In genomic region chr12:123231931-123232330, GRCh38 we compare ENCODE assay signal across 8 cellular contexts. TPM values are rescaled to one million over a fixed set of nuclear protein-coding genes. Genes with fewer than 3 reads are reported as not detected.
DNase-seq lines count a peak whose midpoint lies in the region; ATAC-seq and TF ChIP-seq lines count a peak whose summit lies in the region.

No MANE protein-coding gene starts in this region.

- H3K4me1 ChIP-seq in ACC112 (ENCODE audit: control insufficient read depth, insufficient read depth, low read length, unreplicated experiment), result peaks cover 21% of the 10 kb centered on the region
- no peaks in the 10 kb centered on the region; the same call in 1 of the 2 replicates for H3K4me1 ChIP-seq in H9 (ENCODE audit: insufficient read depth, low read length)

- peak overlapping the region; percentile 90 for H2AFZ ChIP-seq in ACC112 (ENCODE audit: low read length, unreplicated experiment)
- no peak overlapping the region for H2AFZ ChIP-seq in H9 (ENCODE audit: low read length)

- H4K91ac ChIP-seq in H9 (ENCODE audit: insufficient read length, low read depth, low read length), result no peak overlapping the region

- no peak overlapping the region for H3K4ac ChIP-seq in H9 (ENCODE audit: low read depth, low read length)

- H3T11ph ChIP-seq in H9 (ENCODE audit: low read length), result no peak overlapping the region

- DNase-seq in H9, result no peak
- no peak for DNase-seq in astrocyte of the spinal cord (ENCODE audit: low read depth, low spot score)
- DNase-seq in memory B cell (ENCODE audit: low spot score in 2 of 2), result no peak
- no peak for DNase-seq in GM19238 (ENCODE audit: insufficient read length, low spot score)
- no peak for DNase-seq in stimulated activated CD4-positive, alpha-beta T cell treated with anti-CD3 and anti-CD28 coated beads, Interleukin-1b, Interleukin-23, amount 100 ng/mL, for 48 hours

- H3K79me2 ChIP-seq in ACC112 (ENCODE audit: control insufficient read depth, insufficient read depth, low read length, unreplicated experiment), result peaks cover 58% of the 10 kb centered on the region
- H3K79me2 ChIP-seq in H9 (ENCODE audit: insufficient read depth, low read length), result peaks cover 2% of the 10 kb centered on the region; the same call in 1 of the 2 replicates

- H3K4me3 Mint-ChIP-seq in H9, result peak overlapping the region; percentile 96 to 99
- H3K4me3 Mint-ChIP-seq in memory B cell, result peak overlapping the region; percentile 96

- in situ Hi-C loops in astrocyte of the spinal cord (cut with HindIII; ENCODE audit: low sequenced_read_pairs), result no loop called here

- H3K9me3 ChIP-seq in H9 (ENCODE audit: control insufficient read depth, low read depth, low read length), result no peaks in the 10 kb centered on the region

- H3K4me1 Mint-ChIP-seq in H9, result peaks cover 16 to 23% of the 10 kb centered on the region in 2 experiments
- H3K4me1 Mint-ChIP-seq in memory B cell, result peaks cover 25% of the 10 kb centered on the region

- H2BK12ac ChIP-seq in H9 (ENCODE audit: insufficient read length, low read depth, low read length), result no peak overlapping the region

- no peak overlapping the region for H2BK5ac ChIP-seq in H9 (ENCODE audit: insufficient read length, low read length)

- H2BK120ac ChIP-seq in H9 (ENCODE audit: low read depth, low read length, poor library complexity, severe bottlenecking), result no peak overlapping the region

- no peak overlapping the region for H2BK15ac ChIP-seq in H9 (ENCODE audit: low read depth, low read length)

- no peak overlapping the region for H4K8ac ChIP-seq in H9 (replicated peaks; ENCODE audit: insufficient read length, low read depth, low read length)

- H3K36me3 Mint-ChIP-seq in H9 (ENCODE audit: insufficient read depth in 1 of 3, low read depth in 3 of 3) (peaks cover 3 to 32% (median 23%) of the 10 kb centered on the region in 3 experiments; a peak in 5 of 7 replicates), memory B cell (peaks cover 3% of the 10 kb centered on the region)

- ATAC-seq in memory B cell (ENCODE audit: low read depth) (no peak), HG02852 (IDR thresholded peaks at IDR 0.05; ENCODE audit: unreplicated experiment) (no peak), HG03139 (IDR thresholded peaks at IDR 0.05; ENCODE audit: unreplicated experiment) (no peak)

- H4K20me1 ChIP-seq in H9 (ENCODE audit: control insufficient read depth, insufficient read depth, insufficient read length), result no peaks in the 10 kb centered on the region

- H3K27ac Mint-ChIP-seq in H9 (peak overlapping the region; percentile 73 to 95 (median 76); a peak in 6 of 7 replicates), memory B cell (peak overlapping the region; percentile 93)

- H3K23ac ChIP-seq in H9 (ENCODE audit: insufficient read length, low read depth, low read length), result no peak overlapping the region

- H4K5ac ChIP-seq in H9 (ENCODE audit: insufficient read length, low read depth, low read length), result no peak overlapping the region

- no peaks in the 10 kb centered on the region for H3K36me3 ChIP-seq in ACC112 (ENCODE audit: insufficient read depth, low read length)

- no peaks in the 10 kb centered on the region for H3K27me3 ChIP-seq in ACC112 (ENCODE audit: insufficient read depth, low read length)
- H3K27me3 ChIP-seq in H9 (ENCODE audit: insufficient read depth, low read length), result no peaks in the 10 kb centered on the region

- H3K4me3 ChIP-seq in ACC112 (ENCODE audit: low read depth, low read length) (peak overlapping the region; percentile 91), astrocyte of the spinal cord (ENCODE audit: low read depth, low read length) (peak overlapping the region; percentile 79)

- no CpG with 5 or more reads among the region's 5 CpGs for WGBS in H9 (ENCODE audit: extremely low coverage, insufficient read length, low lambda C conversion rate)

- no peak overlapping the region for H3K18ac ChIP-seq in H9 (ENCODE audit: insufficient read length, low read depth, low read length)

- peaks cover 3% of the 10 kb centered on the region for H3K79me1 ChIP-seq in H9 (ENCODE audit: insufficient read depth, low read depth, low read length, poor library complexity, severe bottlenecking)

- H3K56ac ChIP-seq in H9 (ENCODE audit: insufficient read length, low read depth, low read length), result no peak overlapping the region

- H2BK20ac ChIP-seq in H9 (ENCODE audit: low read depth, low read length, poor library complexity, severe bottlenecking), result no peak overlapping the region

- H2AK5ac ChIP-seq in H9 (ENCODE audit: insufficient read length, low read length), result no peak overlapping the region

- peak overlapping the region; percentile 92 for H3K9ac ChIP-seq in H9 (ENCODE audit: extremely low read depth, insufficient read length, low read length)

- no peak overlapping the region for H3K14ac ChIP-seq in H9 (ENCODE audit: insufficient read depth, low read length)

- no peaks in the 10 kb centered on the region; a peak in 1 of 5 replicates for H3K9me3 Mint-ChIP-seq in H9
- no peaks in the 10 kb centered on the region for H3K9me3 Mint-ChIP-seq in memory B cell

- no peak overlapping the region for H3K27ac ChIP-seq in ACC112 (ENCODE audit: low read depth, low read length)
- H3K27ac ChIP-seq in H9 (ENCODE audit: insufficient read length, low read depth, low read length), result no peak overlapping the region

- peak overlapping the region; percentile 97 for H3K4me2 ChIP-seq in H9 (ENCODE audit: insufficient read depth, insufficient read length, low read length)

- H3K27me3 Mint-ChIP-seq in H9 (ENCODE audit: low read depth), result no peaks in the 10 kb centered on the region
- no peaks in the 10 kb centered on the region for H3K27me3 Mint-ChIP-seq in memory B cell

- H3K23me2 ChIP-seq in H9 (ENCODE audit: insufficient read length, low read depth, low read length, poor library complexity, severe bottlenecking), result peaks cover 11% of the 10 kb centered on the region

- no peak for TF ChIP-seq CTCF in H9 (conservative IDR thresholded peaks at IDR 0.05)
- no peak for TF ChIP-seq CTCF in astrocyte of the spinal cord (IDR thresholded peaks at IDR 0.05; ENCODE audit: low read depth, low read length)

RNA-seq across cellular contexts. Expression of gene MPHOSPH9, which starts 1.0 kb away (rescaled TPM):
- 58.3 and 60.5 TPM in 2 replicates for total RNA-seq in H9 (2021)

RNA-seq across cellular contexts. Expression of gene MTRFR, which starts 1.3 kb away (rescaled TPM):
- total RNA-seq in H9 (2021), result 13.0 and 14.8 TPM in 2 replicates

RNA-seq across cellular contexts. Expression of gene CDK2AP1, which starts 39.7 kb away (rescaled TPM):
- total RNA-seq in H9 (2021), result 209 TPM in 2 replicates
